ENCODE assay signal across 8 cellular contexts in the genomic region with DNA sequence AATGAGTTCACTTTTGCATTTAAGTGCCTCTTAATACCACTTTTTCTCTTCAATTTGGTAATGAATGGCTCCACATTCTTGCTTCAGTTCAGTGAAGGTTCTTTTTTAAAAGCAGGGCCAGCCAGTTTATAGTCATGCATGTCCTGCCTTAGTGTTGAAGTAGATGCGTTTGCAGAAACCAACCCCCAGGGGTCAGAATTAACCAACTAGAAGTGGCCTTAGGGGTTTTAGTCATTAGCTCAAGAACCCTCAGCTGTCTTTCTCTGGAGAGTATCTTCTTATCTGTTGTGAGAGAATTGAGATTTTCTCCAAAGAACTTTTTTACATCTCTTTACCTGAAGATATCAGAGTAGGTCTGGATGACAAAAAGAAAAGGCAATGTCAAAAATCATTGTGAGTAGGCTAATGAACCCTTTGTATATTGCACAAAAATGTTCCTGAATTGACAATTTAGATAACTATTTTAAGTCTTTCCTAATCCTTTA.
DNase-seq lines count a peak whose midpoint lies in the region; ATAC-seq and TF ChIP-seq lines count a peak whose summit lies in the region.

No MANE protein-coding gene starts in this region.

- H3K27me3 Mint-ChIP-seq in type B pancreatic cell = peaks cover 17% of the 10 kb centered on the region

- no peak overlapping the region for H3K4me3 Mint-ChIP-seq in type B pancreatic cell

- H3K36me3 ChIP-seq in lower lobe of right lung = no peaks in the 10 kb centered on the region

- no peak overlapping the region for H3K4me3 ChIP-seq in dorsolateral prefrontal cortex
- H3K4me3 ChIP-seq in lower lobe of right lung = no peak overlapping the region

- H3K9me3 ChIP-seq in lower lobe of right lung = no peaks in the 10 kb centered on the region

- H3K4me1 Mint-ChIP-seq in type B pancreatic cell (ENCODE audit: unreplicated experiment) = peaks cover 7% of the 10 kb centered on the region

- intact Hi-C loops in dorsolateral prefrontal cortex (cut with DNase I) (loop anchor here (5.0 to 10.0 kb wide), 3 partner anchors 98 to 778 kb away; a partner anchor contains a TSS), lower lobe of right lung (cut with DNase I) (loop anchor here (5.0 kb wide), 1 partner anchor 200 kb away; no protein-coding TSS in a partner anchor)

- no peak overlapping the region for H3K27ac Mint-ChIP-seq in type B pancreatic cell

- no peaks in the 10 kb centered on the region for H3K9me3 Mint-ChIP-seq in type B pancreatic cell

- ATAC-seq in GM21825 (IDR thresholded peaks at IDR 0.05; ENCODE audit: unreplicated experiment) = peak; percentile 63
- ATAC-seq in lower lobe of right lung = peak; percentile 80 to 81
- no peak for ATAC-seq in GM21528 (IDR thresholded peaks at IDR 0.05; ENCODE audit: low FRiP score, unreplicated experiment)

- no peaks in the 10 kb centered on the region for H3K4me1 ChIP-seq in lower lobe of right lung

- peak; percentile 26 to 79 (median 66) for TF ChIP-seq CTCF in dorsolateral prefrontal cortex (IDR thresholded peaks at IDR 0.05 in 54 of 56, conservative IDR thresholded peaks at IDR 0.05 in 2 of 56; ENCODE audit: low read depth in 1 of 56, partially characterized antibody in 56 of 56)
- TF ChIP-seq CTCF in lower lobe of right lung (IDR thresholded peaks at IDR 0.05) = peak; percentile 61
- peak; percentile 79 for TF ChIP-seq CTCF in type B pancreatic cell (conservative IDR thresholded peaks at IDR 0.05)

- H3K27me3 ChIP-seq in dorsolateral prefrontal cortex = no peaks in the 10 kb centered on the region
- no peaks in the 10 kb centered on the region for H3K27me3 ChIP-seq in lower lobe of right lung (ENCODE audit: low read depth)

- peak; percentile 67 for DNase-seq in DMS153 (lab: John Stamatoyannopoulos, UW)
- DNase-seq in NCI-H1436 (lab: John Stamatoyannopoulos, UW) = peak; percentile 75
- peak; percentile 36 to 65 for DNase-seq in SW 1271 (lab: John Stamatoyannopoulos, UW)
- peak in 3 of 10 donors; percentile 39 to 63 (median 44) for DNase-seq in dorsolateral prefrontal cortex
- no peak for DNase-seq in lower lobe of right lung
- DNase-seq in type B pancreatic cell (ENCODE audit: extremely low spot score, unreplicated experiment) = no peak

- no peak overlapping the region for H3K27ac ChIP-seq in dorsolateral prefrontal cortex
- H3K27ac ChIP-seq in lower lobe of right lung = no peak overlapping the region

- H3K36me3 Mint-ChIP-seq in type B pancreatic cell = no peaks in the 10 kb centered on the region

Comparison
In these comparisons a context has a peak if more than half of its experiments do, and no peak if none do; other contexts are left out.
1. DNase-seq: peak in DMS153 (single experiment), NCI-H1436 (single experiment) and SW 1271 (2 of 2); none in lower lobe of right lung (single experiment) and type B pancreatic cell (single experiment).
2. Peak in every context shown above with its lines, with median percentiles within 50 percentile points of each other: CTCF ChIP-seq.